Comparison of ENCODE assay signal across 8 cellular contexts in the genomic region with DNA sequence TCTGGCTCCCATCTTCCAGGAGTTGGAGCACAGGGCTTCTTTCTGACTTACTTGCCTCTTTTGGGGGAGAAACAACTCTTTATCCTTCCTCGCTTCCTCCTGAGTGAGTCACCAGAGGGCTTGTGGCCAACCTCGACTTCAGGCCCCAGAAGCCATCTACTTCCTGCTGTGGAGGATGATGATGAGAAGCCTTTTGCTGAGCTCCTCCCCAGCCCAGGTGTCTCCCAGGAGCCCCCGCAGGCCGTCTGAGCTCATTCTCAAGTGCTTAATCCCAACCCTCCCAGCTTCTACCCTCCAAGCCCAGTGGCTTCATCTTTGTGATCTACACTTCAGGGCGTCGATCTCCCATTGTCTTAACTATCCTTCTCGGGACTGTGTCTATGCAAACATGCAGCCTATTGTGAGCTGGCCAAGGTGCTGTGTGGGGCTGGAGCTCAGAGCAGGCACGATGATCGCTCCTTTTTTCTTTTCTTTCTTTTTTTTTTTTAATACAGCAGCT. TPM values are rescaled to one million over a fixed set of nuclear protein-coding genes. Genes with fewer than 3 reads are reported as not detected.
DNase-seq lines count a peak whose midpoint lies in the region; ATAC-seq and TF ChIP-seq lines count a peak whose summit lies in the region.

No MANE protein-coding gene starts in this region.

- H3K4me3 Mint-ChIP-seq in T-cell = peak overlapping the region; percentile 44 to 81 (median 59)

- in situ Hi-C loops in astrocyte of the spinal cord (cut with HindIII; ENCODE audit: low sequenced_read_pairs) = no loop called here

- peak in 27 of 34 experiments; percentile 4 to 64 (median 35) for DNase-seq in T-cell
- peak; percentile 66 for DNase-seq in astrocyte of the spinal cord (ENCODE audit: low read depth, low spot score)
- DNase-seq in stimulated activated CD4-positive, alpha-beta T cell treated with anti-CD3 and anti-CD28 coated beads, Interleukin-2, amount 100 ng/mL, for 4 hours (ENCODE audit: low read depth) = peak; percentile 43
- DNase-seq in aorta = no peak
- DNase-seq in NCI-H2081 treated with DMSO at 0.1 percent for 48 hours (lab: John Stamatoyannopoulos, UW) = no peak

- H3K9me3 Mint-ChIP-seq in T-cell = no peaks in the 10 kb centered on the region

- H3K4me1 Mint-ChIP-seq in T-cell = peaks cover 26 to 37% (median 31%) of the 10 kb centered on the region in 3 donors

- TF ChIP-seq CTCF in HEK293 (tag by site-specific recombination; IDR thresholded peaks at IDR 0.05) (no peak), astrocyte of the spinal cord (IDR thresholded peaks at IDR 0.05; ENCODE audit: low read depth, low read length) (no peak)

- H3K9me3 ChIP-seq in HEK293 (ENCODE audit: control insufficient read depth, insufficient read depth, low read depth, low read length) = no peaks in the 10 kb centered on the region
- H3K9me3 ChIP-seq in aorta (ENCODE audit: control insufficient read depth, low read length) = no peaks in the 10 kb centered on the region

- 77% methylated on average over 9 of the region's 9 CpGs for WGBS in aorta, 2 donors

- H3K27ac ChIP-seq in HEK293 (ENCODE audit: extremely low read depth, low read depth, low read length) (no peak overlapping the region), aorta (ENCODE audit: low read depth in 1 of 2, low read length in 2 of 2) (no peak overlapping the region)

- H3K36me3 Mint-ChIP-seq in T-cell = peaks cover 35% of the 10 kb centered on the region

- no peak overlapping the region for H3K4me3 ChIP-seq in HEK293 (ENCODE audit: low read depth, low read length)
- H3K4me3 ChIP-seq in astrocyte of the spinal cord (ENCODE audit: low read depth, low read length) = no peak overlapping the region
- no peak overlapping the region for H3K4me3 ChIP-seq in aorta (ENCODE audit: low read length in 2 of 2)

- peak overlapping the region; percentile 92 to 94 for H3K27ac Mint-ChIP-seq in T-cell

- intact Hi-C loops in aorta (cut with DNase I) = no loop called here

- H3K36me3 ChIP-seq in HEK293 (ENCODE audit: control insufficient read depth in 2 of 2, insufficient read depth in 1 of 2, low read length in 2 of 2) (peaks cover 0 to 32% of the 10 kb centered on the region in 2 experiments; a peak in 1 of 3 replicates), aorta (ENCODE audit: control insufficient read depth in 1 of 2, insufficient read depth in 2 of 2, low read length in 1 of 2) (peaks cover 0 to 4% of the 10 kb centered on the region in 2 donors)

- CTCF ChIA-PET in HEK293 (lab: Yijun Ruan, JAX) = interaction anchor here (0.8 to 1.1 kb wide), 3 partner anchors 138 to 203 kb away, joined by 3 to 4 read pairs (median 3); no protein-coding TSS in a partner anchor
- CTCF ChIA-PET in T-cell (lab: Charles Lee) = interaction anchor here (0.6 to 0.7 kb wide), 2 partner anchors 12 to 14 kb away, joined by 3 to 5 read pairs; no protein-coding TSS in a partner anchor

- no peaks in the 10 kb centered on the region for H3K4me1 ChIP-seq in HEK293 (ENCODE audit: control insufficient read depth, insufficient read depth, low read length)
- no peaks in the 10 kb centered on the region for H3K4me1 ChIP-seq in aorta (ENCODE audit: control insufficient read depth in 1 of 2, insufficient read depth in 2 of 2, low read length in 2 of 2)

- H3K27me3 Mint-ChIP-seq in T-cell = no peaks in the 10 kb centered on the region

- no peaks in the 10 kb centered on the region for H3K27me3 ChIP-seq in aorta (ENCODE audit: control insufficient read depth in 1 of 2, insufficient read depth in 2 of 2, low read length in 1 of 2)

- POLR2A ChIA-PET in HEK293 (lab: Yijun Ruan, JAX) (no interaction called here), T-cell (lab: Charles Lee) (interaction anchor here (0.6 to 0.7 kb wide), 3 partner anchors 35 to 193 kb away, joined by 3 to 5 read pairs (median 3); a partner anchor contains a TSS)

- peak; percentile 90 to 96 (median 94) for ATAC-seq in T-cell (replicated peaks in 1 of 4)
- no peak for ATAC-seq in HG02759 (IDR thresholded peaks at IDR 0.05; ENCODE audit: unreplicated experiment)
- ATAC-seq in GM18870 (IDR thresholded peaks at IDR 0.05; ENCODE audit: unreplicated experiment) = no peak
- ATAC-seq in aorta (ENCODE audit: low FRiP score) = no peak

TF ChIP-seq in HEK293, 187 proteins besides CTCF, POLR2A, EP300 and RAD21:
- TF ChIP-seq ZIC2 (tag by site-specific recombination; IDR thresholded peaks at IDR 0.05) (peak; percentile 14; the same call in 1 of the 2 replicates), ZNF629 (tag by site-specific recombination; IDR thresholded peaks at IDR 0.05) (no peak)

RNA-seq across cellular contexts. Expression of a gene that starts 27.9 kb away (rescaled TPM):
- total RNA-seq in T-cell (1 to 10 TPM; 1.1 to 2.4 (median 2.2) TPM), aorta (1 to 10 TPM; 5.3 to 6.9 TPM)
- 10 to 100 TPM in 1 of 2 donors, 1 to 10 TPM in 1; 4.0 to 63.4 TPM for polyA plus RNA-seq in aorta

RNA-seq across cellular contexts. Expression of a gene that starts 35.0 kb away (rescaled TPM):
- 10 to 100 TPM; 12.9 to 29.8 (median 23.4) TPM for total RNA-seq in T-cell
- 1 to 10 TPM; 4.9 to 6.2 TPM for total RNA-seq in aorta
- 1 to 10 TPM; 1.3 to 6.8 TPM for polyA plus RNA-seq in aorta

Comparison
In these comparisons a context has a peak if more than half of its experiments do, and no peak if none do; other contexts are left out.
1. ATAC-seq: peak in T-cell (4 of 4); none in HG02759 (single experiment), GM18870 (single experiment) and aorta (single experiment).
2. DNase-seq: peak in T-cell (27 of 34), astrocyte of the spinal cord (single experiment) and stimulated activated CD4-positive, alpha-beta T cell treated with anti-CD3 and anti-CD28 coated beads, Interleukin-2, amount 100 ng/mL, for 4 hours (single experiment); none in aorta (0 of 2) and NCI-H2081 treated with DMSO at 0.1 percent for 48 hours (single experiment).